In the genomic region with DNA sequence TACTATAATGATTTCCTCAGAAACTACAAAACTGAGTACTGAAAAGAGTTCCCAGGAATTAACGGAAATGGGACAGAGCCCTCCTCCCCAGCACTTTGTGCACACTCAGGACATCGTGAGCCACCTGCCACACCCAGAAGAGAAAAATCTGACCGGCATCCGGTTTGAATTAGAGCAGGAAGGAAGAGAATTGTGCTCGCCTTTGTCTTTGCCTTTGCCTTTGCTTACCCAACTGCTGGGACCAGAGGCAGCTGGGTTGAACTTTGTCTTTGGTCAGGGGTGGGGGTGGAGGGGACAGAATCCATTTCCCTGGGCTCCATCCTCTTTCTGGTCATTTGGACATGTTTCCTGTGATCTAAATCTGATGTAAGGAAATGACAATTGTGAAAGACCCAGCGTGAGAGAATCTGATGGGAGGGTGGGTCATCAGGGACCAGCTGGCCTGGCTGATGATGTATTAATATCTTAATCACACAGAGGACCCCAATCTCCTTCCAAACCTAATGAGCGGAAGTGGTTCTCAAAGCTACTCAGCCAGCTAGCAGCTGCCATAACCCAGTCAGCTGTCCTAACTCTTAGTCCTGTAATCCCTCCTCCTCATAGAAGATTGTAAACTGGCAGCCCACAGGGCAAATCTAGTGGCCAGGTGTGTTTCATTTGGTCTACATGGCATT, we compare ENCODE assay signal across 10 cellular contexts. TPM values are rescaled to one million over a fixed set of nuclear protein-coding genes. Genes with fewer than 3 reads are reported as not detected.
DNase-seq lines count a peak whose midpoint lies in the region; TF ChIP-seq lines count a peak whose summit lies in the region.
"Had no signal": no experiment of that assay in that cellular context is flagged by ENCODE, and none has a peak within 500 bp of the region (broad histone marks: within the 10 kb centered on the region; RNA-seq: fewer than 3 reads in every experiment).

No MANE protein-coding gene starts in this region.

- H3K27ac ChIP-seq in OCI-LY7 (ENCODE audit: low read depth, low read length, poor library complexity, severe bottlenecking) (no peak overlapping the region), duodenal mucosa (ENCODE audit: low read depth, low read length) (peak overlapping the region; percentile 1), parathyroid adenoma (peak overlapping the region; percentile 75)

- H3K9me2 ChIP-seq in OCI-LY7 (ENCODE audit: insufficient read depth, low read length), result no peaks in the 10 kb centered on the region

- peak overlapping the region; percentile 3 for H3K27ac Mint-ChIP-seq in Caco-2 (ENCODE audit: unreplicated experiment)

- intact Hi-C loops in Caco-2 (cut with micrococcal nuclease; ENCODE audit: unreplicated experiment) (loop anchor here (5.0 kb wide), 1 partner anchor 81 kb away; the partner anchor contains the start of gene PIK3IP1), OCI-LY7 (cut with micrococcal nuclease; ENCODE audit: unreplicated experiment) (loop anchor here (5.0 kb wide), 2 partner anchors 81 to 129 kb away; partner anchors contain the start of genes PIK3IP1 and SMTN)

- H3K9me3 Mint-ChIP-seq in Caco-2 (ENCODE audit: unreplicated experiment), result no peaks in the 10 kb centered on the region

- H3K27me3 ChIP-seq in Caco-2 (replicated peaks; ENCODE audit: control insufficient read depth, insufficient read depth, low read length), result no peaks in the 10 kb centered on the region
- no peaks in the 10 kb centered on the region for H3K27me3 ChIP-seq in duodenal mucosa (ENCODE audit: control insufficient read depth in 1 of 2, insufficient read depth in 2 of 2, low read length in 2 of 2)
- H3K27me3 ChIP-seq in parathyroid adenoma (ENCODE audit: control insufficient read depth, insufficient read depth, low read length), result no peaks in the 10 kb centered on the region
- no peaks in the 10 kb centered on the region for H3K27me3 ChIP-seq in MG63

- H4K20me1 ChIP-seq in OCI-LY7 (ENCODE audit: insufficient read depth, low read length), result no peaks in the 10 kb centered on the region

- H2AFZ ChIP-seq in OCI-LY7 (ENCODE audit: low read length) (peak overlapping the region; percentile 87; the same call in 1 of the 2 replicates), parathyroid adenoma (no peak overlapping the region)

- peaks cover 24% of the 10 kb centered on the region for H3K4me1 Mint-ChIP-seq in Caco-2 (ENCODE audit: low read depth, unreplicated experiment)

- H3K9me3 ChIP-seq in Caco-2 (no peaks in the 10 kb centered on the region), OCI-LY7 (ENCODE audit: low read length) (no peaks in the 10 kb centered on the region), duodenal mucosa (ENCODE audit: control insufficient read depth in 1 of 2, low read length in 2 of 2) (no peaks in the 10 kb centered on the region), parathyroid adenoma (ENCODE audit: control insufficient read depth, low read length) (no peaks in the 10 kb centered on the region), MG63 (no peaks in the 10 kb centered on the region)

- H3K36me3 Mint-ChIP-seq in Caco-2 (ENCODE audit: insufficient read depth, unreplicated experiment), result peaks cover 22% of the 10 kb centered on the region

- BruUV-seq in Caco-2 (replicated peaks; lab: Mats Ljungman, UMichigan) (no TSS peak), OCI-LY7 (replicated peaks; lab: Mats Ljungman, UMichigan) (no TSS peak)

- H3K4me2 ChIP-seq in OCI-LY7 (ENCODE audit: low read length) (peak overlapping the region; percentile 56; the same call in 1 of the 2 replicates), parathyroid adenoma (ENCODE audit: low read length) (no peak overlapping the region)

- no peaks in the 10 kb centered on the region for H3K27me3 Mint-ChIP-seq in Caco-2 (ENCODE audit: insufficient read depth, unreplicated experiment)

- TF ChIP-seq CTCF in Caco-2 (IDR thresholded peaks at IDR 0.05; ENCODE audit: insufficient read depth in 1 of 2, low read depth in 1 of 2, low read length in 1 of 2, severe bottlenecking in 1 of 2, unreplicated experiment in 1 of 2) (no peak), OCI-LY7 (conservative IDR thresholded peaks at IDR 0.05; ENCODE audit: low read length) (no peak), parathyroid adenoma (IDR thresholded peaks at IDR 0.05) (no peak), GM10248 (IDR thresholded peaks at IDR 0.05; ENCODE audit: control extremely low read depth, extremely low read depth, low read depth, missing control alignments) (no peak)

- POLR2A ChIA-PET in Caco-2 (lab: Charles Lee), result no interaction called here
- POLR2A ChIA-PET in OCI-LY7 (lab: Charles Lee), result interaction anchor here (0.6 to 3.2 kb wide), 3 partner anchors 28 to 820 kb away, joined by 3 to 10 read pairs (median 3); no protein-coding TSS in a partner anchor
- POLR2A ChIA-PET in GM10248 (lab: Yijun Ruan, JAX), result no interaction called here

- CTCF ChIA-PET in Caco-2 (lab: Charles Lee), result interaction anchor here (0.6 to 4.9 kb wide), 10 partner anchors 9 to 80 kb away, joined by 3 to 42 read pairs (median 4); no protein-coding TSS in a partner anchor
- CTCF ChIA-PET in OCI-LY7 (lab: Charles Lee; ENCODE audit: unreplicated experiment), result interaction anchor here (0.5 to 2.1 kb wide), 5 partner anchors 9 to 62 kb away, joined by 3 to 8 read pairs (median 5); no protein-coding TSS in a partner anchor
- CTCF ChIA-PET in GM10248 (lab: Yijun Ruan, JAX), result interaction anchor here (0.7 to 7.6 kb wide), 25 partner anchors 8 to 129 kb away, joined by 3 to 200 read pairs (median 6); no protein-coding TSS in a partner anchor

- DNase-seq in Caco-2 (no peak), OCI-LY7 (ENCODE audit: low spot score) (no peak), NCI-H526 (lab: John Stamatoyannopoulos, UW) (no peak), GM10248 (ENCODE audit: extremely low spot score) (no peak), NOMO-1 (lab: John Stamatoyannopoulos, UW; ENCODE audit: unreplicated experiment in 2 of 2) (no peak), MG63 (no peak)
- DNase-seq: kidney; stimulated activated naive CD4-positive, alpha-beta T cell treated with Interleukin-2 at 50 U/mL for 16 hours had no signal

- no peak overlapping the region for H3K4me3 Mint-ChIP-seq in Caco-2 (ENCODE audit: unreplicated experiment)

- no peaks in the 10 kb centered on the region for H3K36me3 ChIP-seq in Caco-2 (ENCODE audit: control insufficient read depth, insufficient read depth, low read length)
- no peaks in the 10 kb centered on the region for H3K36me3 ChIP-seq in OCI-LY7 (ENCODE audit: insufficient read depth, low read length)
- peaks cover 0 to 2% of the 10 kb centered on the region in 2 donors for H3K36me3 ChIP-seq in duodenal mucosa (ENCODE audit: control insufficient read depth in 1 of 2, insufficient read depth in 2 of 2, low read length in 2 of 2)
- no peaks in the 10 kb centered on the region for H3K36me3 ChIP-seq in parathyroid adenoma (ENCODE audit: control insufficient read depth, insufficient read depth, low read length)
- H3K36me3 ChIP-seq in MG63, result peaks cover 8% of the 10 kb centered on the region; the same call in 1 of the 2 replicates

- H3K4me1 ChIP-seq in Caco-2 (peaks cover 31% of the 10 kb centered on the region), OCI-LY7 (ENCODE audit: insufficient read depth, low read length, poor library complexity, severe bottlenecking) (peaks cover 16% of the 10 kb centered on the region), duodenal mucosa (ENCODE audit: control insufficient read depth in 1 of 2, insufficient read depth in 2 of 2, low read length in 2 of 2) (peaks cover 45 to 48% of the 10 kb centered on the region in 2 donors), parathyroid adenoma (peaks cover 3% of the 10 kb centered on the region)

- H3K9ac ChIP-seq in duodenal mucosa (ENCODE audit: low read depth in 1 of 2, low read length in 2 of 2) (peak overlapping the region in 1 of 2 donors; percentile 4), parathyroid adenoma (no peak overlapping the region)

- H3K4me3 ChIP-seq in Caco-2 (ENCODE audit: low read depth, low read length) (no peak overlapping the region), OCI-LY7 (ENCODE audit: low read depth, low read length, poor library complexity, severe bottlenecking) (no peak overlapping the region), duodenal mucosa (ENCODE audit: low read depth in 1 of 2, low read length in 2 of 2) (peak overlapping the region; percentile 23 to 48), parathyroid adenoma (ENCODE audit: low read depth, low read length) (no peak overlapping the region), MG63 (no peak overlapping the region)

- peaks cover 6% of the 10 kb centered on the region; the same call in 1 of the 2 replicates for H3K79me2 ChIP-seq in OCI-LY7 (ENCODE audit: insufficient read depth, low read depth, low read length)
- H3K79me2 ChIP-seq in parathyroid adenoma, result peaks cover 13% of the 10 kb centered on the region

RNA-seq across cellular contexts. Expression of gene LIMK2, which starts 1.1 kb away (rescaled TPM):
- total RNA-seq in Caco-2 (2022) (34.8 and 36.3 TPM in 2 replicates), OCI-LY7 (2022) (23.5 and 24.8 TPM in 2 replicates)
- total RNA-seq in OCI-LY7 (2014; rRNA removed; shearing (Covaris generic)), result 16.2 and 24.8 TPM in 2 replicates
- total RNA-seq in MG63 (2014; rRNA removed; shearing (Covaris generic); ENCODE audit: low replicate concordance), result 5.3 and 7.9 TPM in 2 replicates

RNA-seq across cellular contexts. Expression of gene RNF185, which starts 51.0 kb away (rescaled TPM):
- total RNA-seq in Caco-2 (2022) (27.8 and 30.3 TPM in 2 replicates), OCI-LY7 (2022) (17.1 and 19.5 TPM in 2 replicates)
- total RNA-seq in OCI-LY7 (2014; rRNA removed; shearing (Covaris generic)), result 14.3 and 17.7 TPM in 2 replicates
- 39.1 and 46.0 TPM in 2 replicates for total RNA-seq in MG63 (2014; rRNA removed; shearing (Covaris generic); ENCODE audit: low replicate concordance)

Comparison
In these comparisons a context has a peak if more than half of its experiments do, and no peak if none do; other contexts are left out.
1. H3K4me3 ChIP-seq: peak in duodenal mucosa (2 of 2); none in Caco-2 (single experiment), OCI-LY7 (single experiment), parathyroid adenoma (single experiment) and MG63 (single experiment).